In the genomic region with DNA sequence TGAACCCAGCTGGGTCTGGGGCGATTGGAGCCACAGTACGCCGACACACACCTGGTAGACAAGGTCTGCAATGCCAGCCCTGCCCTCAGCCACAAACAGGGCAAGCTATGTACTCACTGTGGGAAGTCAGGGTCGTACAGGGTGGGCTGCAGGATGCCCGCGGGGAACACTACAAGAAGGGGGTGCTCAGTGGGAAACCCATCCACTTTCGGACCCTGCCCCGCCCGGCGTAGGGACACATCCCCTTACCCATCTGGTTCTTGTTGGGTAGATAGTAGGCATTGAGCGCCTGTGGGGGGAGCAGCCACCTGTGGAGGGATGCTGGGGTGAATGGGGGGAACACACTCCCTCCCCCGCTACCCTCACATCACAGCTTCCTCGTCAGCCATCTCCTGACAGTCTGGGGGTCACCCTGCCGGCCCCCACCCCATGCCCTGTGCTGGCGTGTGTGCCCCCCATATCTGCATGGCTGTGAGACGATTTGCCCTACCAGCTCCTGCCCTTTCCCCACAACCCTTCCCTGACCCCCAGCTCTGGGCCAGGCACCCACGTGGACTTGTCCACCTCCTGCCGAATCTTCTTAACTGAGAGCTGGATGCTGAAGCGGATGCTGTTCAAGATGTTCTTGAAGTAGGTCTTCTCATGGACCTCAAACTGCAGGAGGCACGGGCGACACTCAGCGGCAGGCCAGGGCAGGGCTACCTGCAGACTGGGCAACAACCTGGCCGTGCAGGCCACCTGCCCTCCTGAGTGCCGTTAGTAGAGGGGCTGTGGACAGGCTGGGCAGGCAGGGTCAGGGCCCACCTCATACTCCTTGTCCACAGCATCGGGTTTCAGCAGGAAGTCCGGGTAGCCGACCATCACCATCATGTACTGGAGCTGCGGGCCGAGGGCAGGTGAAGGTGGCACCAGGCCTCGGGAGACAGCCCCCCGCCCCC, we compare ENCODE assay signal across 20 cellular contexts. TPM values are rescaled to one million over a fixed set of nuclear protein-coding genes. Genes with fewer than 3 reads are reported as not detected.
"Had no signal": no experiment of that assay in that cellular context is flagged by ENCODE, and none has a peak within 500 bp of the region (broad histone marks: within the 10 kb centered on the region; RNA-seq: fewer than 3 reads in every experiment).

No MANE protein-coding gene starts in this region.

- H3K36me3 Mint-ChIP-seq: activated naive CD8-positive, alpha-beta T cell treated with anti-CD3 and anti-CD28 coated beads for 36 hours; naive B cell had no signal

- H3K9me3 ChIP-seq: SJSA1, tibial nerve had no signal

- H3K9me3 Mint-ChIP-seq: activated naive CD8-positive, alpha-beta T cell treated with anti-CD3 and anti-CD28 coated beads for 36 hours; activated T-helper 2 cell treated with anti-CD3 and anti-CD28 coated beads, Interferon-gamma antibody, Interleukin-2, Interleukin-4, amounts not matched to agents 10 μg/mL and 5 μg/mL and 100 μg/mL, durations not matched to agents 14 hours and 24 hours and 36 hours; naive B cell; T-helper 2 cell treated with Interferon-gamma antibody and Interleukin-4, amounts not matched to agents 5 μg/mL and 100 μg/mL, for 36 hours had no signal

- H3K27ac Mint-ChIP-seq: activated naive CD8-positive, alpha-beta T cell treated with anti-CD3 and anti-CD28 coated beads for 36 hours; activated T-helper 2 cell treated with anti-CD3 and anti-CD28 coated beads, Interferon-gamma antibody, Interleukin-2, Interleukin-4, amounts not matched to agents 10 μg/mL and 5 μg/mL and 100 μg/mL, durations not matched to agents 14 hours and 24 hours and 36 hours; naive B cell; T-helper 2 cell treated with Interferon-gamma antibody and Interleukin-4, amounts not matched to agents 5 μg/mL and 100 μg/mL, for 36 hours had no signal

- H3K27ac ChIP-seq: brain microvascular endothelial cell, epithelial cell of prostate, SJSA1, tibial nerve had no signal

- H3K4me3 ChIP-seq: SJSA1, tibial nerve had no signal

- DNase-seq: activated naive CD8-positive, alpha-beta T cell treated with anti-CD3 and anti-CD28 coated beads for 36 hours; anterior cingulate cortex; brain microvascular endothelial cell; effector memory CD4-positive, alpha-beta T cell; foreskin melanocyte; naive B cell; retina; small intestine; stimulated activated CD4-positive, alpha-beta T cell treated with anti-CD3 and anti-CD28 coated beads, Interleukin-4, amount 100 ng/mL, for 4 hours; stimulated activated CD8-positive, alpha-beta memory T cell treated with anti-CD3 and anti-CD28 coated beads, Interleukin-4, amount 100 ng/mL, for 48 hours; stimulated activated naive CD4-positive, alpha-beta T cell treated with Interleukin-2 at 50 U/mL for 16 hours; substantia nigra had no signal

- H3K4me3 Mint-ChIP-seq: activated naive CD8-positive, alpha-beta T cell treated with anti-CD3 and anti-CD28 coated beads for 36 hours; T-helper 2 cell treated with Interferon-gamma antibody and Interleukin-4, amounts not matched to agents 5 μg/mL and 100 μg/mL, for 36 hours had no signal

- ATAC-seq: activated CD4-positive, CD25-positive, alpha-beta regulatory T cell treated with anti-CD3 and anti-CD28 coated beads, Interleukin-2, amount 50 U/mL, for 24 hours had no signal

RNA-seq across cellular contexts. Expression of gene ECEL1, which starts 5.1 kb away (rescaled TPM):
- total RNA-seq: fibroblast of lung, lung microvascular endothelial cell, SJSA1 had no signal
- polyA plus RNA-seq: fibroblast of lung had no signal

RNA-seq across cellular contexts. Expression of gene ALPI, which starts 26.6 kb away (rescaled TPM):
- total RNA-seq: activated naive CD8-positive, alpha-beta T cell treated with anti-CD3 and anti-CD28 coated beads for 36 hours; activated T-helper 2 cell treated with anti-CD3 and anti-CD28 coated beads, Interferon-gamma antibody, Interleukin-2, Interleukin-4, amounts not matched to agents 10 μg/mL and 5 μg/mL and 100 μg/mL, durations not matched to agents 14 hours and 24 hours and 36 hours; fibroblast of lung; lung microvascular endothelial cell; SJSA1; tibial nerve had no signal
- polyA plus RNA-seq: fibroblast of lung had no signal

RNA-seq across cellular contexts. Expression of gene PRSS56, which starts 37.6 kb away (rescaled TPM):
- total RNA-seq: activated naive CD8-positive, alpha-beta T cell treated with anti-CD3 and anti-CD28 coated beads for 36 hours; activated T-helper 2 cell treated with anti-CD3 and anti-CD28 coated beads, Interferon-gamma antibody, Interleukin-2, Interleukin-4, amounts not matched to agents 10 μg/mL and 5 μg/mL and 100 μg/mL, durations not matched to agents 14 hours and 24 hours and 36 hours; fibroblast of lung; lung microvascular endothelial cell; SJSA1; tibial nerve had no signal
- polyA plus RNA-seq: fibroblast of lung, small intestine had no signal

RNA-seq across cellular contexts. Expression of gene CHRND, which starts 43.4 kb away (rescaled TPM):
- total RNA-seq: activated naive CD8-positive, alpha-beta T cell treated with anti-CD3 and anti-CD28 coated beads for 36 hours; activated T-helper 2 cell treated with anti-CD3 and anti-CD28 coated beads, Interferon-gamma antibody, Interleukin-2, Interleukin-4, amounts not matched to agents 10 μg/mL and 5 μg/mL and 100 μg/mL, durations not matched to agents 14 hours and 24 hours and 36 hours; fibroblast of lung; lung microvascular endothelial cell; SJSA1; tibial nerve had no signal
- polyA plus RNA-seq: fibroblast of lung, small intestine had no signal

RNA-seq across cellular contexts. Expression of gene CHRNG, which starts 56.9 kb away (rescaled TPM):
- total RNA-seq: activated naive CD8-positive, alpha-beta T cell treated with anti-CD3 and anti-CD28 coated beads for 36 hours; activated T-helper 2 cell treated with anti-CD3 and anti-CD28 coated beads, Interferon-gamma antibody, Interleukin-2, Interleukin-4, amounts not matched to agents 10 μg/mL and 5 μg/mL and 100 μg/mL, durations not matched to agents 14 hours and 24 hours and 36 hours; fibroblast of lung; lung microvascular endothelial cell; SJSA1; tibial nerve had no signal
- polyA plus RNA-seq: fibroblast of lung, small intestine had no signal
